1 cellular context compared by ENCODE assay signal in the genomic region with DNA sequence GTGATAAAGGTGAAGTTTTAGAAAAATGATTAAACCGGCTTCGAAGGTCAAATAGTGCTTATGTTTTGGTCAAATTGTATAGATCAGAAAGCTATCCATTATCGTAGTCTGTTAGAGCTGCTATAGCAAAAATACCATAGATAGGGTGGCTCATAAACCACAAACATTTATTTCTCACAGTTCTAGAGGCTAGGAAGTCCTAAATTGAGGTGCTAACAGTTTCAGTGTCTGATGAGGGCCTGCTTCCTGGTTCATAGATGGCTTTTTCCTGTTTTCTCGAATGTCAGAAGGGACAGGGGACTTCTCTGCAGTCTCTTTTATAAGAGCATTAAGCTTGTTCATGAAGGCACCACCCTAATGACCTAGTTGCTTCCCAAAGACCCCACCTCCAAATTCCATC.
TF ChIP-seq lines count a peak whose summit lies in the region.

No MANE protein-coding gene starts in this region.

TF ChIP-seq in GM12878, 131 proteins besides CTCF, POLR2A, EP300 and RAD21:
- TF ChIP-seq, protein P1, sequence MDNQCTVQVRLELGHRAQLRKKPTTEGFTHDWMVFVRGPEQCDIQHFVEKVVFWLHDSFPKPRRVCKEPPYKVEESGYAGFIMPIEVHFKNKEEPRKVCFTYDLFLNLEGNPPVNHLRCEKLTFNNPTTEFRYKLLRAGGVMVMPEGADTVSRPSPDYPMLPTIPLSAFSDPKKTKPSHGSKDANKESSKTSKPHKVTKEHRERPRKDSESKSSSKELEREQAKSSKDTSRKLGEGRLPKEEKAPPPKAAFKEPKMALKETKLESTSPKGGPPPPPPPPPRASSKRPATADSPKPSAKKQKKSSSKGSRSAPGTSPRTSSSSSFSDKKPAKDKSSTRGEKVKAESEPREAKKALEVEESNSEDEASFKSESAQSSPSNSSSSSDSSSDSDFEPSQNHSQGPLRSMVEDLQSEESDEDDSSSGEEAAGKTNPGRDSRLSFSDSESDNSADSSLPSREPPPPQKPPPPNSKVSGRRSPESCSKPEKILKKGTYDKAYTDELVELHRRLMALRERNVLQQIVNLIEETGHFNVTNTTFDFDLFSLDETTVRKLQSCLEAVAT (IDR thresholded peaks at IDR 0.05): no peak
- no peak for TF ChIP-seq NBN (IDR thresholded peaks at IDR 0.05)
- TF ChIP-seq FOXM1 (IDR thresholded peaks at IDR 0.05; ENCODE audit: low read depth, low read length): no peak
- TF ChIP-seq, protein P2, sequence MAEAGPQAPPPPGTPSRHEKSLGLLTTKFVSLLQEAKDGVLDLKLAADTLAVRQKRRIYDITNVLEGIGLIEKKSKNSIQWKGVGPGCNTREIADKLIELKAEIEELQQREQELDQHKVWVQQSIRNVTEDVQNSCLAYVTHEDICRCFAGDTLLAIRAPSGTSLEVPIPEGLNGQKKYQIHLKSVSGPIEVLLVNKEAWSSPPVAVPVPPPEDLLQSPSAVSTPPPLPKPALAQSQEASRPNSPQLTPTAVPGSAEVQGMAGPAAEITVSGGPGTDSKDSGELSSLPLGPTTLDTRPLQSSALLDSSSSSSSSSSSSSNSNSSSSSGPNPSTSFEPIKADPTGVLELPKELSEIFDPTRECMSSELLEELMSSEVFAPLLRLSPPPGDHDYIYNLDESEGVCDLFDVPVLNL (IDR thresholded peaks at IDR 0.05; ENCODE audit: low read depth, low read length): no peak
- TF ChIP-seq, protein P3, sequence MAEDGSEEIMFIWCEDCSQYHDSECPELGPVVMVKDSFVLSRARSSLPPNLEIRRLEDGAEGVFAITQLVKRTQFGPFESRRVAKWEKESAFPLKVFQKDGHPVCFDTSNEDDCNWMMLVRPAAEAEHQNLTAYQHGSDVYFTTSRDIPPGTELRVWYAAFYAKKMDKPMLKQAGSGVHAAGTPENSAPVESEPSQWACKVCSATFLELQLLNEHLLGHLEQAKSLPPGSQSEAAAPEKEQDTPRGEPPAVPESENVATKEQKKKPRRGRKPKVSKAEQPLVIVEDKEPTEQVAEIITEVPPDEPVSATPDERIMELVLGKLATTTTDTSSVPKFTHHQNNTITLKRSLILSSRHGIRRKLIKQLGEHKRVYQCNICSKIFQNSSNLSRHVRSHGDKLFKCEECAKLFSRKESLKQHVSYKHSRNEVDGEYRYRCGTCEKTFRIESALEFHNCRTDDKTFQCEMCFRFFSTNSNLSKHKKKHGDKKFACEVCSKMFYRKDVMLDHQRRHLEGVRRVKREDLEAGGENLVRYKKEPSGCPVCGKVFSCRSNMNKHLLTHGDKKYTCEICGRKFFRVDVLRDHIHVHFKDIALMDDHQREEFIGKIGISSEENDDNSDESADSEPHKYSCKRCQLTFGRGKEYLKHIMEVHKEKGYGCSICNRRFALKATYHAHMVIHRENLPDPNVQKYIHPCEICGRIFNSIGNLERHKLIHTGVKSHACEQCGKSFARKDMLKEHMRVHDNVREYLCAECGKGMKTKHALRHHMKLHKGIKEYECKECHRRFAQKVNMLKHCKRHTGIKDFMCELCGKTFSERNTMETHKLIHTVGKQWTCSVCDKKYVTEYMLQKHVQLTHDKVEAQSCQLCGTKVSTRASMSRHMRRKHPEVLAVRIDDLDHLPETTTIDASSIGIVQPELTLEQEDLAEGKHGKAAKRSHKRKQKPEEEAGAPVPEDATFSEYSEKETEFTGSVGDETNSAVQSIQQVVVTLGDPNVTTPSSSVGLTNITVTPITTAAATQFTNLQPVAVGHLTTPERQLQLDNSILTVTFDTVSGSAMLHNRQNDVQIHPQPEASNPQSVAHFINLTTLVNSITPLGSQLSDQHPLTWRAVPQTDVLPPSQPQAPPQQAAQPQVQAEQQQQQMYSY (CRISPR knock-in tag; IDR thresholded peaks at IDR 0.05): no peak
- no peak for TF ChIP-seq ESRRA (IDR thresholded peaks at IDR 0.05; ENCODE audit: low read length)
- TF ChIP-seq, protein P4, sequence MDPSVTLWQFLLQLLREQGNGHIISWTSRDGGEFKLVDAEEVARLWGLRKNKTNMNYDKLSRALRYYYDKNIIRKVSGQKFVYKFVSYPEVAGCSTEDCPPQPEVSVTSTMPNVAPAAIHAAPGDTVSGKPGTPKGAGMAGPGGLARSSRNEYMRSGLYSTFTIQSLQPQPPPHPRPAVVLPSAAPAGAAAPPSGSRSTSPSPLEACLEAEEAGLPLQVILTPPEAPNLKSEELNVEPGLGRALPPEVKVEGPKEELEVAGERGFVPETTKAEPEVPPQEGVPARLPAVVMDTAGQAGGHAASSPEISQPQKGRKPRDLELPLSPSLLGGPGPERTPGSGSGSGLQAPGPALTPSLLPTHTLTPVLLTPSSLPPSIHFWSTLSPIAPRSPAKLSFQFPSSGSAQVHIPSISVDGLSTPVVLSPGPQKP (IDR thresholded peaks at IDR 0.05; ENCODE audit: low read depth, low read length): no peak
- TF ChIP-seq RUNX3 (IDR thresholded peaks at IDR 0.05; ENCODE audit: low read length): 0 out of 2 replicates have a peak, but pooled peaks have one; percentile 13
